Comparison of ENCODE assay signal across 1 cellular context in the genomic region with DNA sequence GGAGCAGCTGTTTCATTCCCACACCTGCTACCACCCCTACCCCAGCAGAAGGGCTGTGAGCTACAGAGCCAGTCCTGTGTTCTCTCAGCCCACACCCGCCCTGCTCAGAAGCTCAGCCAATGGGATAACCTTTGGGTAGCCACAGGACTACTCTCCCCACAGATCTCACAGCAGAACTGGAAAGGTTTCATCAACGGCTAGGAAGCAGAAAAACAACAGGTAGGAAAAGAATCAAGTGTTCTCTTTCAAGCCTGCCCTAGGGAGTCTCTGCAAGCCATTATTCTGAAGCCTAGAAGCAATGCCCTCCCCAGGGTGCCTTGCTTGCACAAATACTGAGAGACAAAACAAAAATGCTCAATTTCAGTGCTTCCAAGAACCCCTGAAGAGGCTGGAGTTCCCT.
TF ChIP-seq lines count a peak whose summit lies in the region.

No MANE protein-coding gene starts in this region.

TF ChIP-seq in GM23338, 12 proteins besides CTCF, POLR2A, EP300 and RAD21 (continued from another document):
- TF ChIP-seq, protein P1, sequence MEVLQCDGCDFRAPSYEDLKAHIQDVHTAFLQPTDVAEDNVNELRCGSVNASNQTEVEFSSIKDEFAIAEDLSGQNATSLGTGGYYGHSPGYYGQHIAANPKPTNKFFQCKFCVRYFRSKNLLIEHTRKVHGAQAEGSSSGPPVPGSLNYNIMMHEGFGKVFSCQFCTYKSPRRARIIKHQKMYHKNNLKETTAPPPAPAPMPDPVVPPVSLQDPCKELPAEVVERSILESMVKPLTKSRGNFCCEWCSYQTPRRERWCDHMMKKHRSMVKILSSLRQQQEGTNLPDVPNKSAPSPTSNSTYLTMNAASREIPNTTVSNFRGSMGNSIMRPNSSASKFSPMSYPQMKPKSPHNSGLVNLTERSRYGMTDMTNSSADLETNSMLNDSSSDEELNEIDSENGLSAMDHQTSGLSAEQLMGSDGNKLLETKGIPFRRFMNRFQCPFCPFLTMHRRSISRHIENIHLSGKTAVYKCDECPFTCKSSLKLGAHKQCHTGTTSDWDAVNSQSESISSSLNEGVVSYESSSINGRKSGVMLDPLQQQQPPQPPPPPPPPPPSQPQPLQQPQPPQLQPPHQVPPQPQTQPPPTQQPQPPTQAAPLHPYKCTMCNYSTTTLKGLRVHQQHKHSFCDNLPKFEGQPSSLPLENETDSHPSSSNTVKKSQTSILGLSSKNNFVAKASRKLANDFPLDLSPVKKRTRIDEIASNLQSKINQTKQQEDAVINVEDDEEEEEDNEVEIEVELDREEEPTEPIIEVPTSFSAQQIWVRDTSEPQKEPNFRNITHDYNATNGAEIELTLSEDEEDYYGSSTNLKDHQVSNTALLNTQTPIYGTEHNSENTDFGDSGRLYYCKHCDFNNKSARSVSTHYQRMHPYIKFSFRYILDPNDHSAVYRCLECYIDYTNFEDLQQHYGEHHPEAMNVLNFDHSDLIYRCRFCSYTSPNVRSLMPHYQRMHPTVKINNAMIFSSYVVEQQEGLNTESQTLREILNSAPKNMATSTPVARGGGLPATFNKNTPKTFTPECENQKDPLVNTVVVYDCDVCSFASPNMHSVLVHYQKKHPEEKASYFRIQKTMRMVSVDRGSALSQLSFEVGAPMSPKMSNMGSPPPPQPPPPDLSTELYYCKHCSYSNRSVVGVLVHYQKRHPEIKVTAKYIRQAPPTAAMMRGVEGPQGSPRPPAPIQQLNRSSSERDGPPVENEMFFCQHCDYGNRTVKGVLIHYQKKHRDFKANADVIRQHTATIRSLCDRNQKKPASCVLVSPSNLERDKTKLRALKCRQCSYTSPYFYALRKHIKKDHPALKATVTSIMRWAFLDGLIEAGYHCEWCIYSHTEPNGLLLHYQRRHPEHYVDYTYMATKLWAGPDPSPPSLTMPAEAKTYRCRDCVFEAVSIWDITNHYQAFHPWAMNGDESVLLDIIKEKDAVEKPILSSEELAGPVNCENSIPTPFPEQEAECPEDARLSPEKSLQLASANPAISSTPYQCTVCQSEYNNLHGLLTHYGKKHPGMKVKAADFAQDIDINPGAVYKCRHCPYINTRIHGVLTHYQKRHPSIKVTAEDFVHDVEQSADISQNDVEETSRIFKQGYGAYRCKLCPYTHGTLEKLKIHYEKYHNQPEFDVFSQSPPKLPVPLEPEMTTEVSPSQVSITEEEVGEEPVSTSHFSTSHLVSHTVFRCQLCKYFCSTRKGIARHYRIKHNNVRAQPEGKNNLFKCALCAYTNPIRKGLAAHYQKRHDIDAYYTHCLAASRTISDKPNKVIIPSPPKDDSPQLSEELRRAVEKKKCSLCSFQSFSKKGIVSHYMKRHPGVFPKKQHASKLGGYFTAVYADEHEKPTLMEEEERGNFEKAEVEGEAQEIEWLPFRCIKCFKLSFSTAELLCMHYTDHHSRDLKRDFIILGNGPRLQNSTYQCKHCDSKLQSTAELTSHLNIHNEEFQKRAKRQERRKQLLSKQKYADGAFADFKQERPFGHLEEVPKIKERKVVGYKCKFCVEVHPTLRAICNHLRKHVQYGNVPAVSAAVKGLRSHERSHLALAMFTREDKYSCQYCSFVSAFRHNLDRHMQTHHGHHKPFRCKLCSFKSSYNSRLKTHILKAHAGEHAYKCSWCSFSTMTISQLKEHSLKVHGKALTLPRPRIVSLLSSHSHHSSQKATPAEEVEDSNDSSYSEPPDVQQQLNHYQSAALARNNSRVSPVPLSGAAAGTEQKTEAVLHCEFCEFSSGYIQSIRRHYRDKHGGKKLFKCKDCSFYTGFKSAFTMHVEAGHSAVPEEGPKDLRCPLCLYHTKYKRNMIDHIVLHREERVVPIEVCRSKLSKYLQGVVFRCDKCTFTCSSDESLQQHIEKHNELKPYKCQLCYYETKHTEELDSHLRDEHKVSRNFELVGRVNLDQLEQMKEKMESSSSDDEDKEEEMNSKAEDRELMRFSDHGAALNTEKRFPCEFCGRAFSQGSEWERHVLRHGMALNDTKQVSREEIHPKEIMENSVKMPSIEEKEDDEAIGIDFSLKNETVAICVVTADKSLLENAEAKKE (CRISPR knock-in tag; IDR thresholded peaks at IDR 0.05) = peak; percentile 85
